In genomic region chr13:110262494-110262893, GRCh38 we compare ENCODE assay signal across 15 cellular contexts. TPM values are rescaled to one million over a fixed set of nuclear protein-coding genes. Genes with fewer than 3 reads are reported as not detected.
A peak's percentile ranks its signal among the peaks of the same experiment; 100 is the strongest.
DNase-seq lines count a peak whose midpoint lies in the region; ATAC-seq, FAIRE-seq and TF ChIP-seq lines count a peak whose summit lies in the region.
"Had no signal": no experiment of that assay in that cellular context is flagged by ENCODE, and none has a peak within 500 bp of the region (broad histone marks: within the 10 kb centered on the region; RNA-seq: fewer than 3 reads in every experiment).

No MANE protein-coding gene starts in this region.

- no peak for TF ChIP-seq POLR2A in Peyer's patch (IDR thresholded peaks at IDR 0.05)

- WGBS in small intestine, 3 donors, result 4 to 9% (median 8%) methylated on average over 4 of the region's 4 CpGs

- H3K27me3 ChIP-seq in Peyer's patch, result no peaks in the 10 kb centered on the region
- no peaks in the 10 kb centered on the region for H3K27me3 ChIP-seq in small intestine (ENCODE audit: control insufficient read depth in 2 of 2, insufficient read depth in 2 of 2, low read length in 2 of 2)

- peaks cover 0 to 50% (median 0%) of the 10 kb centered on the region in 4 donors for H3K4me1 ChIP-seq in Peyer's patch
- H3K4me1 ChIP-seq in small intestine (ENCODE audit: control insufficient read depth in 2 of 2, insufficient read depth in 1 of 2, low read depth in 1 of 2, low read length in 1 of 2), result peaks cover 3 to 7% of the 10 kb centered on the region in 2 donors

- H3K4me3 ChIP-seq in Peyer's patch (no peak overlapping the region), epithelial cell of proximal tubule (ENCODE audit: low read depth, low read length) (peak overlapping the region; percentile 3), small intestine (ENCODE audit: low read depth in 1 of 2, low read length in 2 of 2) (no peak overlapping the region)

- no peak for FAIRE-seq in small intestine (lab: Jason Lieb, UNC)

- no peaks in the 10 kb centered on the region for H3K9me3 ChIP-seq in Peyer's patch
- H3K9me3 ChIP-seq in small intestine (ENCODE audit: control insufficient read depth, low read depth), result no peaks in the 10 kb centered on the region

- DNase-seq in Peyer's patch (no peak), epithelial cell of proximal tubule (ENCODE audit: low read depth) (no peak), lung microvascular endothelial cell (ENCODE audit: low read depth in 2 of 2) (peak; percentile 75 to 80), small intestine (peak; percentile 55), activated gamma-delta T cell (lab: John Stamatoyannopoulos, UW) (no peak), LoVo (ENCODE audit: low spot score) (no peak)
- DNase-seq in effector CD4-positive, alpha-beta T cell, result no peak
- DNase-seq: activated CD4-positive, alpha-beta memory T cell treated with anti-CD3 and anti-CD28 coated beads, Interleukin-2, amount 10 ng/mL, durations not matched to agents 7 days and 5 days; activated naive CD4-positive, alpha-beta T cell treated with Interleukin-2 at 50 U/mL for 16 hours; caudate nucleus; DMS153; naive thymus-derived CD8-positive, alpha-beta T cell; NCI-H526 treated with DMSO at 0.1 percent for 48 hours; RPMI8226 had no signal

- ATAC-seq in GM19351 (IDR thresholded peaks at IDR 0.05; ENCODE audit: unreplicated experiment), result no peak
- ATAC-seq: naive thymus-derived CD8-positive, alpha-beta T cell had no signal

- H3K27ac ChIP-seq in Peyer's patch (peak overlapping the region; percentile 38 to 59 (median 48)), small intestine (ENCODE audit: low read depth in 1 of 2, low read length in 1 of 2) (peak overlapping the region in 1 of 2 donors; percentile 69)

- TF ChIP-seq CTCF in Peyer's patch (IDR thresholded peaks at IDR 0.05) (no peak), epithelial cell of proximal tubule (conservative IDR thresholded peaks at IDR 0.05; ENCODE audit: low read depth, low read length) (no peak)

- H3K36me3 ChIP-seq in Peyer's patch, result no peaks in the 10 kb centered on the region
- no peaks in the 10 kb centered on the region for H3K36me3 ChIP-seq in small intestine (ENCODE audit: control insufficient read depth in 2 of 2, insufficient read depth in 2 of 2, low read length in 2 of 2)

RNA-seq across cellular contexts. Expression of gene COL4A1, which starts 44.5 kb away (rescaled TPM):
- total RNA-seq in Peyer's patch (10 to 100 TPM; 28.0 to 69.3 (median 36.3) TPM), epithelial cell of proximal tubule (426 and 547 TPM in 2 replicates), lung microvascular endothelial cell (836 and 1,068 TPM in 2 replicates)
- polyA plus RNA-seq in small intestine, result 10 to 100 TPM in 1 of 3 donors, 1 to 10 TPM in 2; 3.1 to 58.5 (median 5.9) TPM
- total RNA-seq: activated CD4-positive, alpha-beta memory T cell treated with anti-CD3 and anti-CD28 coated beads, Interleukin-2, amount 10 ng/mL, durations not matched to agents 7 days and 5 days; naive thymus-derived CD8-positive, alpha-beta T cell had no signal
- polyA plus RNA-seq: naive thymus-derived CD8-positive, alpha-beta T cell had no signal

RNA-seq across cellular contexts. Expression of gene COL4A2, which starts 44.6 kb away (rescaled TPM):
- 100 to 1,000 TPM in 2 of 4 donors, 10 to 100 TPM in 2; 56.6 to 139 (median 89.1) TPM for total RNA-seq in Peyer's patch
- total RNA-seq in epithelial cell of proximal tubule, result 513 and 728 TPM in 2 replicates
- 728 and 775 TPM in 2 replicates for total RNA-seq in lung microvascular endothelial cell
- 10 to 100 TPM; 42.3 to 76.7 (median 52.4) TPM for polyA plus RNA-seq in small intestine
- total RNA-seq: activated CD4-positive, alpha-beta memory T cell treated with anti-CD3 and anti-CD28 coated beads, Interleukin-2, amount 10 ng/mL, durations not matched to agents 7 days and 5 days; naive thymus-derived CD8-positive, alpha-beta T cell had no signal
- polyA plus RNA-seq: naive thymus-derived CD8-positive, alpha-beta T cell had no signal

Comparison
In these comparisons a context has a peak if more than half of its experiments do, and no peak if none do; other contexts are left out.
1. DNase-seq: peak in lung microvascular endothelial cell (2 of 2) and small intestine (single experiment); none in Peyer's patch (0 of 3), epithelial cell of proximal tubule (single experiment), activated gamma-delta T cell (single experiment), effector CD4-positive, alpha-beta T cell (single experiment) and LoVo (single experiment).